14 cellular contexts compared by ENCODE assay signal in genomic region chr11:19614370-19614936, GRCh38.
"Had no signal": no experiment of that assay in that cellular context is flagged by ENCODE, and none has a peak within 500 bp of the region (broad histone marks: within the 10 kb centered on the region; RNA-seq: fewer than 3 reads in every experiment).

No MANE protein-coding gene starts in this region.

- ATAC-seq: foreskin keratinocyte, left ventricle myocardium superior, pancreas, T-helper 17 cell had no signal

- H3K4me3 Mint-ChIP-seq: brain, neural progenitor cell, T-helper 17 cell had no signal

- H3K27ac Mint-ChIP-seq: brain, neural progenitor cell, T-helper 17 cell had no signal

- H3K27me3 Mint-ChIP-seq: T-helper 17 cell had no signal

- H3K4me3 ChIP-seq: adrenal gland, neural progenitor cell, pancreas, skin epidermis, thyroid gland had no signal

- DNase-seq: activated CD4-positive, CD25-positive, alpha-beta regulatory T cell; activated naive CD4-positive, alpha-beta T cell treated with anti-CD3 and anti-CD28 coated beads, Interleukin-2, amount 50 U/mL, for 16 hours; activated T-cell treated with anti-CD3 and anti-CD28 coated beads, Interleukin-2, amount 50 U/mL, for 1 hour; adrenal gland; cerebellar nuclear complex; foreskin keratinocyte; left ventricle myocardium superior; midbrain; pancreas; T-helper 17 cell; thyroid gland had no signal

- H3K27me3 ChIP-seq: adrenal gland, foreskin keratinocyte, neural progenitor cell, pancreas, thyroid gland had no signal

- H3K27ac ChIP-seq: adrenal gland, foreskin keratinocyte, neural progenitor cell, pancreas, skin epidermis, thyroid gland had no signal

- H3K4me1 Mint-ChIP-seq: T-helper 17 cell had no signal
